In the genomic region with DNA sequence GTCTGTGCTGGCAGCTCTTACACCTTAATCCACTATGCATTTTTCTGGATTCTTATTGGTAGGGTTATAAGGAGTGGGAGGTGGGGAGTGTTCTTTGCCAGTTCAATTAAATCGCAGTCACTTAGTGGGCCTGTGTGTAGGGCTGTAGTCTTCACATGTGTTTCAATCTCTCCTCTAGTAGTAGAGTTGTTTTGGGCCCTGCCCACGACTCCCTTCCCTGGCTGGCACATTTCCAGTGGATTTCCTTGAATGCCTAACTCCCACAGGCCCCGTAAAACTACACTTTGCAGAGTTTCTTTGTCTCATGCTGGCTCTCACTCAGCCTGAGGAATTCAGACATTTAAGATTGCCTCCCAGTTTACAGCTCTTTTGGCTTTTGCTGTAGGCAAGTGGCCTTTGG, we compare ENCODE assay signal across 13 cellular contexts.
DNase-seq lines count a peak whose midpoint lies in the region; ATAC-seq, FAIRE-seq and TF ChIP-seq lines count a peak whose summit lies in the region.
"Had no signal": no experiment of that assay in that cellular context is flagged by ENCODE, and none has a peak within 500 bp of the region (broad histone marks: within the 10 kb centered on the region; RNA-seq: fewer than 3 reads in every experiment).

No MANE protein-coding gene starts in this region.

- no peak overlapping the region for H3K4me2 ChIP-seq in GM23338

- DNase-seq in GM23338 (ENCODE audit: low spot score) (peak; percentile 24), NT2/D1 (ENCODE audit: low read depth, low spot score) (peak; percentile 3), osteocyte (ENCODE audit: extremely low spot score, unreplicated experiment) (no peak), T-helper 9 cell (no peak)
- no peak for DNase-seq in activated T-cell treated with anti-CD3 and anti-CD28 coated beads, Interleukin-2, amount 50 U/mL, for 1 hour
- no peak for DNase-seq in activated effector memory CD4-positive, alpha-beta T cell treated with Interleukin-2 at 50 U/mL for 16 hours
- DNase-seq: NCI-H510A treated with DMSO at 0.1 percent for 48 hours, Right ventricle myocardium superior, WERI-Rb-1 had no signal

- H3K4me1 Mint-ChIP-seq in GM23338: peaks cover 6% of the 10 kb centered on the region
- peaks cover 22% of the 10 kb centered on the region for H3K4me1 Mint-ChIP-seq in osteocyte (ENCODE audit: unreplicated experiment)
- H3K4me1 Mint-ChIP-seq: CD14-positive monocyte had no signal

- H3K4me1 ChIP-seq in GM23338 (ENCODE audit: insufficient read depth) (no peaks in the 10 kb centered on the region), NT2/D1 (ENCODE audit: insufficient read depth, insufficient read length) (no peaks in the 10 kb centered on the region)

- FAIRE-seq in endometrium (lab: Jason Lieb, UNC): peak; percentile 80

- H3K4me3 Mint-ChIP-seq in GM23338 (no peak overlapping the region), osteocyte (ENCODE audit: unreplicated experiment) (no peak overlapping the region)
- H3K4me3 Mint-ChIP-seq: CD14-positive monocyte had no signal

- no peak overlapping the region for H3K9ac ChIP-seq in NT2/D1 (ENCODE audit: insufficient read length, low read depth)

- H3K27me3 ChIP-seq in GM23338 (ENCODE audit: insufficient read depth) (no peaks in the 10 kb centered on the region), NT2/D1 (ENCODE audit: insufficient read depth, insufficient read length) (no peaks in the 10 kb centered on the region)
- H3K27me3 ChIP-seq: heart right ventricle had no signal

- H3K36me3 ChIP-seq in GM23338 (ENCODE audit: insufficient read depth) (no peaks in the 10 kb centered on the region), NT2/D1 (ENCODE audit: insufficient read depth, insufficient read length, low read length) (no peaks in the 10 kb centered on the region)
- H3K36me3 ChIP-seq: heart right ventricle, WERI-Rb-1 had no signal

- no peaks in the 10 kb centered on the region for H4K20me1 ChIP-seq in GM23338 (replicated peaks; ENCODE audit: insufficient read depth)

- H2AFZ ChIP-seq in GM23338: peak overlapping the region; percentile 78

- H3K79me2 ChIP-seq in GM23338 (replicated peaks; ENCODE audit: insufficient read depth): no peaks in the 10 kb centered on the region

- no peak overlapping the region for H3K27ac ChIP-seq in GM23338 (ENCODE audit: low read depth)
- H3K27ac ChIP-seq: heart right ventricle, WERI-Rb-1 had no signal

- no peaks in the 10 kb centered on the region for H3K9me3 Mint-ChIP-seq in GM23338
- no peaks in the 10 kb centered on the region for H3K9me3 Mint-ChIP-seq in osteocyte (ENCODE audit: unreplicated experiment)

- no peaks in the 10 kb centered on the region for H3K27me3 Mint-ChIP-seq in GM23338 (ENCODE audit: insufficient read depth, low read depth, poor library complexity)
- no peaks in the 10 kb centered on the region for H3K27me3 Mint-ChIP-seq in osteocyte (ENCODE audit: unreplicated experiment)

- no peak for TF ChIP-seq CTCF in GM23338 (conservative IDR thresholded peaks at IDR 0.05; ENCODE audit: low read depth in 2 of 2)
- TF ChIP-seq CTCF in osteocyte (IDR thresholded peaks at IDR 0.05): no peak

- ATAC-seq in GM23338 (peak; percentile 39), GM18873 (IDR thresholded peaks at IDR 0.05; ENCODE audit: low FRiP score, unreplicated experiment) (no peak)

- H3K9me3 ChIP-seq in NT2/D1 (ENCODE audit: insufficient read depth, low read length): no peaks in the 10 kb centered on the region

- H3K4me3 ChIP-seq in GM23338 (no peak overlapping the region), NT2/D1 (ENCODE audit: insufficient read length, low read depth) (no peak overlapping the region)
- H3K4me3 ChIP-seq: heart right ventricle had no signal

- H3K36me3 Mint-ChIP-seq in GM23338 (ENCODE audit: low read depth) (no peaks in the 10 kb centered on the region), osteocyte (ENCODE audit: unreplicated experiment) (no peaks in the 10 kb centered on the region)
- H3K36me3 Mint-ChIP-seq: CD14-positive monocyte had no signal

- no peaks in the 10 kb centered on the region for H3F3A ChIP-seq in GM23338 (replicated peaks; ENCODE audit: low read depth)

- H3K27ac Mint-ChIP-seq in GM23338 (peak overlapping the region; percentile 90), osteocyte (ENCODE audit: unreplicated experiment) (peak overlapping the region; percentile 47)
- H3K27ac Mint-ChIP-seq: CD14-positive monocyte had no signal

- no peaks in the 10 kb centered on the region for H3K9me2 ChIP-seq in GM23338 (ENCODE audit: insufficient read depth)

TF ChIP-seq in GM23338, 12 proteins besides CTCF, POLR2A, EP300 and RAD21 (continues in another document):
- TF ChIP-seq ZNF114 (CRISPR knock-in tag; IDR thresholded peaks at IDR 0.05) (no peak), JUNB (IDR thresholded peaks at IDR 0.05; ENCODE audit: unreplicated experiment) (no peak), EZH2phosphoT487 (IDR thresholded peaks at IDR 0.05; ENCODE audit: unreplicated experiment) (no peak), NANOG (IDR thresholded peaks at IDR 0.05; ENCODE audit: borderline replicate concordance) (no peak), EZH2 (IDR thresholded peaks at IDR 0.05; ENCODE audit: low read depth, unreplicated experiment) (no peak), POLR2AphosphoS5 (IDR thresholded peaks at IDR 0.05; ENCODE audit: low read depth) (no peak), CREB1 (CRISPR knock-in tag; IDR thresholded peaks at IDR 0.05; ENCODE audit: low read depth) (no peak), ZNF331 (CRISPR knock-in tag; IDR thresholded peaks at IDR 0.05; ENCODE audit: low read depth) (no peak), STAT1 (IDR thresholded peaks at IDR 0.05; ENCODE audit: unreplicated experiment) (no peak)
- TF ChIP-seq, protein P1, sequence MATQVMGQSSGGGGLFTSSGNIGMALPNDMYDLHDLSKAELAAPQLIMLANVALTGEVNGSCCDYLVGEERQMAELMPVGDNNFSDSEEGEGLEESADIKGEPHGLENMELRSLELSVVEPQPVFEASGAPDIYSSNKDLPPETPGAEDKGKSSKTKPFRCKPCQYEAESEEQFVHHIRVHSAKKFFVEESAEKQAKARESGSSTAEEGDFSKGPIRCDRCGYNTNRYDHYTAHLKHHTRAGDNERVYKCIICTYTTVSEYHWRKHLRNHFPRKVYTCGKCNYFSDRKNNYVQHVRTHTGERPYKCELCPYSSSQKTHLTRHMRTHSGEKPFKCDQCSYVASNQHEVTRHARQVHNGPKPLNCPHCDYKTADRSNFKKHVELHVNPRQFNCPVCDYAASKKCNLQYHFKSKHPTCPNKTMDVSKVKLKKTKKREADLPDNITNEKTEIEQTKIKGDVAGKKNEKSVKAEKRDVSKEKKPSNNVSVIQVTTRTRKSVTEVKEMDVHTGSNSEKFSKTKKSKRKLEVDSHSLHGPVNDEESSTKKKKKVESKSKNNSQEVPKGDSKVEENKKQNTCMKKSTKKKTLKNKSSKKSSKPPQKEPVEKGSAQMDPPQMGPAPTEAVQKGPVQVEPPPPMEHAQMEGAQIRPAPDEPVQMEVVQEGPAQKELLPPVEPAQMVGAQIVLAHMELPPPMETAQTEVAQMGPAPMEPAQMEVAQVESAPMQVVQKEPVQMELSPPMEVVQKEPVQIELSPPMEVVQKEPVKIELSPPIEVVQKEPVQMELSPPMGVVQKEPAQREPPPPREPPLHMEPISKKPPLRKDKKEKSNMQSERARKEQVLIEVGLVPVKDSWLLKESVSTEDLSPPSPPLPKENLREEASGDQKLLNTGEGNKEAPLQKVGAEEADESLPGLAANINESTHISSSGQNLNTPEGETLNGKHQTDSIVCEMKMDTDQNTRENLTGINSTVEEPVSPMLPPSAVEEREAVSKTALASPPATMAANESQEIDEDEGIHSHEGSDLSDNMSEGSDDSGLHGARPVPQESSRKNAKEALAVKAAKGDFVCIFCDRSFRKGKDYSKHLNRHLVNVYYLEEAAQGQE (IDR thresholded peaks at IDR 0.05; ENCODE audit: unreplicated experiment): no peak
- TF ChIP-seq, protein P2, sequence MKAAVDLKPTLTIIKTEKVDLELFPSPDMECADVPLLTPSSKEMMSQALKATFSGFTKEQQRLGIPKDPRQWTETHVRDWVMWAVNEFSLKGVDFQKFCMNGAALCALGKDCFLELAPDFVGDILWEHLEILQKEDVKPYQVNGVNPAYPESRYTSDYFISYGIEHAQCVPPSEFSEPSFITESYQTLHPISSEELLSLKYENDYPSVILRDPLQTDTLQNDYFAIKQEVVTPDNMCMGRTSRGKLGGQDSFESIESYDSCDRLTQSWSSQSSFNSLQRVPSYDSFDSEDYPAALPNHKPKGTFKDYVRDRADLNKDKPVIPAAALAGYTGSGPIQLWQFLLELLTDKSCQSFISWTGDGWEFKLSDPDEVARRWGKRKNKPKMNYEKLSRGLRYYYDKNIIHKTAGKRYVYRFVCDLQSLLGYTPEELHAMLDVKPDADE (IDR thresholded peaks at IDR 0.05): no peak

Comparison
In these comparisons a context has a peak if more than half of its experiments do, and no peak if none do; other contexts are left out.
1. DNase-seq: peak in GM23338 (single experiment) and NT2/D1 (single experiment); none in osteocyte (single experiment), T-helper 9 cell (single experiment), activated T-cell treated with anti-CD3 and anti-CD28 coated beads, Interleukin-2, amount 50 U/mL, for 1 hour (single experiment) and activated effector memory CD4-positive, alpha-beta T cell treated with Interleukin-2 at 50 U/mL for 16 hours (single experiment).